ENCODE assay signal across 7 cellular contexts in genomic region chr3:149576071-149576564, GRCh38.
A peak's percentile ranks its signal among the peaks of the same experiment; 100 is the strongest.
DNase-seq lines count a peak whose midpoint lies in the region; ATAC-seq and TF ChIP-seq lines count a peak whose summit lies in the region.

No MANE protein-coding gene starts in this region.

- DNase-seq in SW480 (ENCODE audit: low spot score) (peak; percentile 89), foreskin keratinocyte (peak; percentile 96 to 99), retinal pigment epithelial cell (ENCODE audit: low read depth) (peak; percentile 94), NCI-H1930 (lab: John Stamatoyannopoulos, UW) (no peak)
- no peak for DNase-seq in activated CD4-positive, alpha-beta T cell treated with anti-CD3 and anti-CD28 coated beads, Interleukin-2, amount 50 U/mL, for 1 hour

- TF ChIP-seq CTCF in foreskin keratinocyte (conservative IDR thresholded peaks at IDR 0.05) (no peak), retinal pigment epithelial cell (conservative IDR thresholded peaks at IDR 0.05; ENCODE audit: low read depth, low read length) (no peak)

- ATAC-seq in GM18868 (IDR thresholded peaks at IDR 0.05; ENCODE audit: unreplicated experiment) (peak; percentile 48), HG03354 (IDR thresholded peaks at IDR 0.05; ENCODE audit: poor library complexity, severe bottlenecking, unreplicated experiment) (peak; percentile 47), foreskin keratinocyte (peak; percentile 87)

- H3K27me3 ChIP-seq in foreskin keratinocyte: no peaks in the 10 kb centered on the region

- no peak overlapping the region for H3K4me3 ChIP-seq in retinal pigment epithelial cell (ENCODE audit: low read length)

- peaks cover 52% of the 10 kb centered on the region for H3K4me1 ChIP-seq in foreskin keratinocyte

- H3K27ac ChIP-seq in foreskin keratinocyte: peak overlapping the region; percentile 45

Comparison
In these comparisons a context has a peak if more than half of its experiments do, and no peak if none do; other contexts are left out.
1. DNase-seq: peak in SW480 (single experiment), foreskin keratinocyte (2 of 2) and retinal pigment epithelial cell (single experiment); none in NCI-H1930 (0 of 2) and activated CD4-positive, alpha-beta T cell treated with anti-CD3 and anti-CD28 coated beads, Interleukin-2, amount 50 U/mL, for 1 hour (single experiment).
2. Peak in every context shown above with its lines, with median percentiles within 50 percentile points of each other: ATAC-seq.